In the genomic region with DNA sequence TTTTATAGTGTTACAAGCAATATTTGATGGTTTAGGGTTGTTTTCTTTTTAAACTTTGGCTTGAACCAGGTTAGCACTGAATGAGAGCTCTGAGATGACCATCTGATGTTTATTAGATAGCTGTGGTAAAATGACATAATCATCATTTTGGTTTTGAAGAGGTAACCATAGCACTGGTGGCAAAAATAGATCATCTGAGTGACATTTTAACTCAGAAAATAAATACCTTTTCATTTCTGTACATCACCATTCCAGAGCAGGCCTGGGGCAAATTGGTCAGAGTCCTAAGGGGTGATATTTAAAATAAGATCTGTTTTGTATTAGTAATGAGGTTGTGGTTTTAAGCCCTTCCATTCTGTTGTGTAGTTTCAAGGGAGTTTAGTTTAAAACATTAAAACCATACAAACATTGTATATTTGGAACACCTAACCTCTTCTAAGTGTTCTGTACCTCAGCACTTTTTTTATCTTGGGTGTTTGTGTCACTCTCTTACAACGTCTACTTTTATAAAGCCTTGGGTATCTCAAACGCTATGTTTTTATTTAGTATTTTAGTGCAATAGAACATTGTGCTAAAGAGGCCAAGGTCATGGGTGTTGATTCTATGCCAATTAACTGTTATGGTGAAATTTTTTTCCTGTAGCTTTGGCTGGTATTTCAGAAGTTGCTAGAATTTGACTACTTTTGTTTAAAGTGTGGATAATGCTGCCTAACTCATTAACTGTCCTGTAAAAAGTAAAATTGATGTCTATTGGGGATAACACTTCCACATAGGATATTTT, we compare ENCODE assay signal across 15 cellular contexts.
A peak's percentile ranks its signal among the peaks of the same experiment; 100 is the strongest.
DNase-seq lines count a peak whose midpoint lies in the region; ATAC-seq and TF ChIP-seq lines count a peak whose summit lies in the region.
"Had no signal": no experiment of that assay in that cellular context is flagged by ENCODE, and none has a peak within 500 bp of the region (broad histone marks: within the 10 kb centered on the region; RNA-seq: fewer than 3 reads in every experiment).

No MANE protein-coding gene starts in this region.

- no peaks in the 10 kb centered on the region for H3K9me2 ChIP-seq in SK-N-SH

- H2AFZ ChIP-seq in SK-N-SH (ENCODE audit: low read depth): no peak overlapping the region

- POLR2A ChIA-PET in SK-N-SH (lab: Yijun Ruan, JAX): no interaction called here

- no peaks in the 10 kb centered on the region for H3K27me3 ChIP-seq in SK-N-SH (ENCODE audit: insufficient read depth)
- H3K27me3 ChIP-seq: upper lobe of left lung had no signal

- H3K27ac ChIP-seq in SK-N-SH (ENCODE audit: low read depth in 2 of 2, low read length in 1 of 2): peak overlapping the region; percentile 43 to 45; a peak in 3 of 4 replicates
- H3K27ac ChIP-seq: lower lobe of right lung, upper lobe of left lung had no signal

- H3K79me2 ChIP-seq in SK-N-SH (ENCODE audit: insufficient read depth): no peaks in the 10 kb centered on the region

- no peak for TF ChIP-seq CTCF in SK-N-SH (IDR thresholded peaks at IDR 0.05)
- TF ChIP-seq CTCF in fibroblast of pulmonary artery (IDR thresholded peaks at IDR 0.05; ENCODE audit: low read length, missing control alignments): no peak
- TF ChIP-seq CTCF in GM13976 (IDR thresholded peaks at IDR 0.05; ENCODE audit: borderline replicate concordance, control extremely low read depth, extremely low read depth, insufficient read depth, missing control alignments): no peak

- no peak for TF ChIP-seq RAD21 in SK-N-SH (IDR thresholded peaks at IDR 0.05; ENCODE audit: low read length)

- peaks cover 4% of the 10 kb centered on the region for H3F3A ChIP-seq in SK-N-SH (replicated peaks; ENCODE audit: insufficient read depth)

- no peaks in the 10 kb centered on the region for H3K27me3 Mint-ChIP-seq in effector memory CD8-positive, alpha-beta T cell

- WGBS in SK-N-SH (ENCODE audit: low lambda C conversion rate): 81% methylated on average over 2 of the region's 2 CpGs

- in situ Hi-C loops in GM13976 (cut with MboI; ENCODE audit: low sequenced_read_pairs, unreplicated experiment): no loop called here

- H3K36me3 ChIP-seq in SK-N-SH (replicated peaks in 1 of 2; ENCODE audit: control insufficient read depth in 1 of 2, insufficient read depth in 2 of 2, low read length in 1 of 2): no peaks in the 10 kb centered on the region
- H3K36me3 ChIP-seq: lower lobe of right lung, upper lobe of left lung had no signal

- no peaks in the 10 kb centered on the region for H3K9me3 ChIP-seq in SK-N-SH
- H3K9me3 ChIP-seq: lower lobe of right lung, upper lobe of left lung had no signal

- TF ChIP-seq EP300 in SK-N-SH (IDR thresholded peaks at IDR 0.05; ENCODE audit: borderline replicate concordance in 1 of 2, low read depth in 1 of 2, low read length in 1 of 2): no peak

- no peak overlapping the region for H3K4me3 ChIP-seq in SK-N-SH (ENCODE audit: low read depth in 2 of 2, low read length in 1 of 2)
- no peak overlapping the region for H3K4me3 ChIP-seq in fibroblast of pulmonary artery (replicated peaks; ENCODE audit: low read depth, low read length)
- H3K4me3 ChIP-seq: lower lobe of right lung, upper lobe of left lung had no signal

- H3K27ac Mint-ChIP-seq in activated naive CD4-positive, alpha-beta T cell treated with anti-CD3 and anti-CD28 coated beads, Interleukin-2, amount 50 U/mL, for 72 hours: peak overlapping the region; percentile 83 to 92
- peak overlapping the region in 1 of 2 donors; percentile 41 for H3K27ac Mint-ChIP-seq in effector memory CD8-positive, alpha-beta T cell
- H3K27ac Mint-ChIP-seq: endodermal cell had no signal

- CTCF ChIA-PET in SK-N-SH (lab: Yijun Ruan, JAX): interaction anchor here (0.9 to 1.0 kb wide), 2 partner anchors 10 to 184 kb away, joined by 3 read pairs; no protein-coding TSS in a partner anchor

- peak; percentile 25 for ATAC-seq in activated naive CD4-positive, alpha-beta T cell treated with anti-CD3 and anti-CD28 coated beads, Interleukin-2, amount 50 U/mL, for 72 hours
- ATAC-seq in stimulated activated naive CD8-positive, alpha-beta T cell treated with anti-CD3 and anti-CD28 coated beads, Interleukin-15, Interleukin-2, amounts not matched to agents 100 U/mL and 50 U/mL, for 24 hours: peak; percentile 34
- ATAC-seq in esophagus mucosa: no peak
- no peak for ATAC-seq in effector memory CD8-positive, alpha-beta T cell (replicated peaks)
- ATAC-seq: lower lobe of right lung had no signal

- H3K9me3 Mint-ChIP-seq in activated naive CD4-positive, alpha-beta T cell treated with anti-CD3 and anti-CD28 coated beads, Interleukin-2, amount 50 U/mL, for 72 hours: no peaks in the 10 kb centered on the region
- H3K9me3 Mint-ChIP-seq in effector memory CD8-positive, alpha-beta T cell: no peaks in the 10 kb centered on the region
- H3K9me3 Mint-ChIP-seq: endodermal cell had no signal

- H3K4me1 Mint-ChIP-seq in effector memory CD8-positive, alpha-beta T cell (ENCODE audit: low read depth in 2 of 2): peaks cover 6 to 14% of the 10 kb centered on the region in 2 donors

- no peak overlapping the region for H3K9ac ChIP-seq in SK-N-SH

- H3K36me3 Mint-ChIP-seq in activated naive CD4-positive, alpha-beta T cell treated with anti-CD3 and anti-CD28 coated beads, Interleukin-2, amount 50 U/mL, for 72 hours: peaks cover 0 to 16% of the 10 kb centered on the region in 2 donors
- H3K36me3 Mint-ChIP-seq in effector memory CD8-positive, alpha-beta T cell (ENCODE audit: insufficient read depth): no peaks in the 10 kb centered on the region

- H3K4me2 ChIP-seq in SK-N-SH: no peak overlapping the region

- H3K4me1 ChIP-seq in SK-N-SH (ENCODE audit: control insufficient read depth in 1 of 2, insufficient read depth in 2 of 2, low read depth in 1 of 2, low read length in 1 of 2): peaks cover 12 to 20% of the 10 kb centered on the region in 2 experiments

- H4K20me1 ChIP-seq in SK-N-SH (ENCODE audit: insufficient read depth): no peaks in the 10 kb centered on the region

- H3K4me3 Mint-ChIP-seq in effector memory CD8-positive, alpha-beta T cell: no peak overlapping the region
- H3K4me3 Mint-ChIP-seq: endodermal cell had no signal

- no peak for DNase-seq in activated naive CD4-positive, alpha-beta T cell treated with anti-CD3 and anti-CD28 coated beads, Interleukin-2, amount 50 U/mL, for 72 hours (ENCODE audit: low spot score in 2 of 2)
- no peak for DNase-seq in activated naive CD4-positive, alpha-beta T cell (lab: John Stamatoyannopoulos, UW)
- DNase-seq in SK-N-SH (no peak), fibroblast of pulmonary artery (ENCODE audit: low read depth) (peak; percentile 51), GM13976 (ENCODE audit: low spot score) (no peak)
- no peak for DNase-seq in stimulated activated naive CD8-positive, alpha-beta T cell treated with anti-CD3 and anti-CD28 coated beads, Interleukin-15, Interleukin-2, amounts not matched to agents 100 U/mL and 50 U/mL, for 24 hours
- DNase-seq in effector memory CD8-positive, alpha-beta T cell: no peak
- DNase-seq: anterior cingulate cortex, endodermal cell, hippocampal formation, lower lobe of right lung, NCI-H187 treated with DMSO at 0.1 percent for 48 hours, NCI-H748 treated with DMSO at 0.1 percent for 48 hours, upper lobe of left lung had no signal

TF ChIP-seq in SK-N-SH, 30 proteins besides CTCF, POLR2A, EP300 and RAD21 (continues in another document):
- TF ChIP-seq, protein P1, sequence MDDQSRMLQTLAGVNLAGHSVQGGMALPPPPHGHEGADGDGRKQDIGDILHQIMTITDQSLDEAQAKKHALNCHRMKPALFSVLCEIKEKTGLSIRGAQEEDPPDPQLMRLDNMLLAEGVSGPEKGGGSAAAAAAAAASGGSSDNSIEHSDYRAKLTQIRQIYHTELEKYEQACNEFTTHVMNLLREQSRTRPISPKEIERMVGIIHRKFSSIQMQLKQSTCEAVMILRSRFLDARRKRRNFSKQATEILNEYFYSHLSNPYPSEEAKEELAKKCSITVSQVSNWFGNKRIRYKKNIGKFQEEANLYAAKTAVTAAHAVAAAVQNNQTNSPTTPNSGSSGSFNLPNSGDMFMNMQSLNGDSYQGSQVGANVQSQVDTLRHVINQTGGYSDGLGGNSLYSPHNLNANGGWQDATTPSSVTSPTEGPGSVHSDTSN (IDR thresholded peaks at IDR 0.05): peak; percentile 53
- TF ChIP-seq MXI1 (IDR thresholded peaks at IDR 0.05; ENCODE audit: low read depth, low read length) (no peak), REST (IDR thresholded peaks at IDR 0.05; ENCODE audit: low read depth, low read length) (no peak), TCF12 (IDR thresholded peaks at IDR 0.05) (peak; percentile 58), POLR2AphosphoS5 (IDR thresholded peaks at IDR 0.05; ENCODE audit: low read depth, low read length) (no peak), EZH2phosphoT487 (IDR thresholded peaks at IDR 0.05; ENCODE audit: borderline replicate concordance, low read depth) (no peak), GATA2 (CRISPR knock-in tag; IDR thresholded peaks at IDR 0.05) (no peak), TEAD4 (IDR thresholded peaks at IDR 0.05; ENCODE audit: borderline replicate concordance, insufficient read depth) (no peak), JUND (IDR thresholded peaks at IDR 0.05) (peak; percentile 8; the same call in 1 of the 2 replicates), RFX5 (IDR thresholded peaks at IDR 0.05; ENCODE audit: low read length) (no peak), TAF1 (IDR thresholded peaks at IDR 0.05; ENCODE audit: borderline replicate concordance, low read depth, low read length) (no peak), SMC3 (IDR thresholded peaks at IDR 0.05; ENCODE audit: low read depth, low read length) (no peak)

Comparison
In these comparisons a context has a peak if more than half of its experiments do, and no peak if none do; other contexts are left out.
1. ATAC-seq: peak in activated naive CD4-positive, alpha-beta T cell treated with anti-CD3 and anti-CD28 coated beads, Interleukin-2, amount 50 U/mL, for 72 hours (2 of 2) and stimulated activated naive CD8-positive, alpha-beta T cell treated with anti-CD3 and anti-CD28 coated beads, Interleukin-15, Interleukin-2, amounts not matched to agents 100 U/mL and 50 U/mL, for 24 hours (single experiment); none in esophagus mucosa (single experiment) and effector memory CD8-positive, alpha-beta T cell (single experiment).